1 cellular context compared by ENCODE assay signal in genomic region chr1:157138220-157139124, GRCh38.
TF ChIP-seq lines count a peak whose summit lies in the region.

TSS of gene ETV3 (minus strand) at chr1:157138395. CDS start at chr1:157136352, 2,043 bp downstream.

TF ChIP-seq in HepG2, 621 proteins besides CTCF, POLR2A, EP300 and RAD21 (continued from another document and continues in another):
- TF ChIP-seq, protein P1, sequence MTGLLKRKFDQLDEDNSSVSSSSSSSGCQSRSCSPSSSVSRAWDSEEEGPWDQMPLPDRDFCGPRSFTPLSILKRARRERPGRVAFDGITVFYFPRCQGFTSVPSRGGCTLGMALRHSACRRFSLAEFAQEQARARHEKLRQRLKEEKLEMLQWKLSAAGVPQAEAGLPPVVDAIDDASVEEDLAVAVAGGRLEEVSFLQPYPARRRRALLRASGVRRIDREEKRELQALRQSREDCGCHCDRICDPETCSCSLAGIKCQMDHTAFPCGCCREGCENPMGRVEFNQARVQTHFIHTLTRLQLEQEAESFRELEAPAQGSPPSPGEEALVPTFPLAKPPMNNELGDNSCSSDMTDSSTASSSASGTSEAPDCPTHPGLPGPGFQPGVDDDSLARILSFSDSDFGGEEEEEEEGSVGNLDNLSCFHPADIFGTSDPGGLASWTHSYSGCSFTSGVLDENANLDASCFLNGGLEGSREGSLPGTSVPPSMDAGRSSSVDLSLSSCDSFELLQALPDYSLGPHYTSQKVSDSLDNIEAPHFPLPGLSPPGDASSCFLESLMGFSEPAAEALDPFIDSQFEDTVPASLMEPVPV (CRISPR knock-in tag; IDR thresholded peaks at IDR 0.05) = peak; percentile 31; the same call in 1 of the 2 replicates
- TF ChIP-seq TOPORS (CRISPR knock-in tag; IDR thresholded peaks at IDR 0.05) = peak; percentile 85; the same call in 1 of the 2 replicates
- TF ChIP-seq FOXK1 (CRISPR knock-in tag; IDR thresholded peaks at IDR 0.05; ENCODE audit: borderline replicate concordance, low read depth) = no peak
- no peak for TF ChIP-seq MEIS1 (CRISPR knock-in tag; IDR thresholded peaks at IDR 0.05; ENCODE audit: borderline replicate concordance)
- no peak for TF ChIP-seq TBP (CRISPR knock-in tag; IDR thresholded peaks at IDR 0.05)
- TF ChIP-seq SRY (CRISPR knock-in tag; IDR thresholded peaks at IDR 0.05) = 0 out of 2 replicates have a peak, but pooled peaks have one; percentile 28
- no peak for TF ChIP-seq ZNF10 (CRISPR knock-in tag; IDR thresholded peaks at IDR 0.05; ENCODE audit: borderline replicate concordance, low read depth)
- no peak for TF ChIP-seq SP1 (IDR thresholded peaks at IDR 0.05)
- TF ChIP-seq SP1 (CRISPR knock-in tag; IDR thresholded peaks at IDR 0.05) = no peak; the same call in 1 of the 2 replicates
- TF ChIP-seq POLR2G (IDR thresholded peaks at IDR 0.05; ENCODE audit: low read depth, low read length) = peak; percentile 88
- TF ChIP-seq GFI1 (CRISPR knock-in tag; IDR thresholded peaks at IDR 0.05; ENCODE audit: borderline replicate concordance) = 0 out of 2 replicates have a peak, but pooled peaks have one; percentile 63
- peak; percentile 71 for TF ChIP-seq ZGPAT (CRISPR knock-in tag; IDR thresholded peaks at IDR 0.05)
- TF ChIP-seq MEIS2 (CRISPR knock-in tag; IDR thresholded peaks at IDR 0.05) = peak; percentile 54; the same call in 1 of the 2 replicates
- no peak for TF ChIP-seq E2F1 (CRISPR knock-in tag; IDR thresholded peaks at IDR 0.05)
- TF ChIP-seq, protein P2, sequence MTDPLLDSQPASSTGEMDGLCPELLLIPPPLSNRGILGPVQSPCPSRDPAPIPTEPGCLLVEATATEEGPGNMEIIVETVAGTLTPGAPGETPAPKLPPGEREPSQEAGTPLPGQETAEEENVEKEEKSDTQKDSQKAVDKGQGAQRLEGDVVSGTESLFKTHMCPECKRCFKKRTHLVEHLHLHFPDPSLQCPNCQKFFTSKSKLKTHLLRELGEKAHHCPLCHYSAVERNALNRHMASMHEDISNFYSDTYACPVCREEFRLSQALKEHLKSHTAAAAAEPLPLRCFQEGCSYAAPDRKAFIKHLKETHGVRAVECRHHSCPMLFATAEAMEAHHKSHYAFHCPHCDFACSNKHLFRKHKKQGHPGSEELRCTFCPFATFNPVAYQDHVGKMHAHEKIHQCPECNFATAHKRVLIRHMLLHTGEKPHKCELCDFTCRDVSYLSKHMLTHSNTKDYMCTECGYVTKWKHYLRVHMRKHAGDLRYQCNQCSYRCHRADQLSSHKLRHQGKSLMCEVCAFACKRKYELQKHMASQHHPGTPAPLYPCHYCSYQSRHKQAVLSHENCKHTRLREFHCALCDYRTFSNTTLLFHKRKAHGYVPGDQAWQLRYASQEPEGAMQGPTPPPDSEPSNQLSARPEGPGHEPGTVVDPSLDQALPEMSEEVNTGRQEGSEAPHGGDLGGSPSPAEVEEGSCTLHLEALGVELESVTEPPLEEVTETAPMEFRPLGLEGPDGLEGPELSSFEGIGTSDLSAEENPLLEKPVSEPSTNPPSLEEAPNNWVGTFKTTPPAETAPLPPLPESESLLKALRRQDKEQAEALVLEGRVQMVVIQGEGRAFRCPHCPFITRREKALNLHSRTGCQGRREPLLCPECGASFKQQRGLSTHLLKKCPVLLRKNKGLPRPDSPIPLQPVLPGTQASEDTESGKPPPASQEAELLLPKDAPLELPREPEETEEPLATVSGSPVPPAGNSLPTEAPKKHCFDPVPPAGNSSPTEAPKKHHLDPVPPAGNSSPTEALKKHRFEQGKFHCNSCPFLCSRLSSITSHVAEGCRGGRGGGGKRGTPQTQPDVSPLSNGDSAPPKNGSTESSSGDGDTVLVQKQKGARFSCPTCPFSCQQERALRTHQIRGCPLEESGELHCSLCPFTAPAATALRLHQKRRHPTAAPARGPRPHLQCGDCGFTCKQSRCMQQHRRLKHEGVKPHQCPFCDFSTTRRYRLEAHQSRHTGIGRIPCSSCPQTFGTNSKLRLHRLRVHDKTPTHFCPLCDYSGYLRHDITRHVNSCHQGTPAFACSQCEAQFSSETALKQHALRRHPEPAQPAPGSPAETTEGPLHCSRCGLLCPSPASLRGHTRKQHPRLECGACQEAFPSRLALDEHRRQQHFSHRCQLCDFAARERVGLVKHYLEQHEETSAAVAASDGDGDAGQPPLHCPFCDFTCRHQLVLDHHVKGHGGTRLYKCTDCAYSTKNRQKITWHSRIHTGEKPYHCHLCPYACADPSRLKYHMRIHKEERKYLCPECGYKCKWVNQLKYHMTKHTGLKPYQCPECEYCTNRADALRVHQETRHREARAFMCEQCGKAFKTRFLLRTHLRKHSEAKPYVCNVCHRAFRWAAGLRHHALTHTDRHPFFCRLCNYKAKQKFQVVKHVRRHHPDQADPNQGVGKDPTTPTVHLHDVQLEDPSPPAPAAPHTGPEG (CRISPR knock-in tag; IDR thresholded peaks at IDR 0.05) = no peak
- TF ChIP-seq ZBTB2 (CRISPR knock-in tag; IDR thresholded peaks at IDR 0.05; ENCODE audit: low read depth) = peak; percentile 99
- peak; percentile 81 for TF ChIP-seq KMT2B (CRISPR knock-in tag; IDR thresholded peaks at IDR 0.05)
- TF ChIP-seq MLXIP (CRISPR knock-in tag; IDR thresholded peaks at IDR 0.05; ENCODE audit: borderline replicate concordance) = no peak
- TF ChIP-seq, protein P3, sequence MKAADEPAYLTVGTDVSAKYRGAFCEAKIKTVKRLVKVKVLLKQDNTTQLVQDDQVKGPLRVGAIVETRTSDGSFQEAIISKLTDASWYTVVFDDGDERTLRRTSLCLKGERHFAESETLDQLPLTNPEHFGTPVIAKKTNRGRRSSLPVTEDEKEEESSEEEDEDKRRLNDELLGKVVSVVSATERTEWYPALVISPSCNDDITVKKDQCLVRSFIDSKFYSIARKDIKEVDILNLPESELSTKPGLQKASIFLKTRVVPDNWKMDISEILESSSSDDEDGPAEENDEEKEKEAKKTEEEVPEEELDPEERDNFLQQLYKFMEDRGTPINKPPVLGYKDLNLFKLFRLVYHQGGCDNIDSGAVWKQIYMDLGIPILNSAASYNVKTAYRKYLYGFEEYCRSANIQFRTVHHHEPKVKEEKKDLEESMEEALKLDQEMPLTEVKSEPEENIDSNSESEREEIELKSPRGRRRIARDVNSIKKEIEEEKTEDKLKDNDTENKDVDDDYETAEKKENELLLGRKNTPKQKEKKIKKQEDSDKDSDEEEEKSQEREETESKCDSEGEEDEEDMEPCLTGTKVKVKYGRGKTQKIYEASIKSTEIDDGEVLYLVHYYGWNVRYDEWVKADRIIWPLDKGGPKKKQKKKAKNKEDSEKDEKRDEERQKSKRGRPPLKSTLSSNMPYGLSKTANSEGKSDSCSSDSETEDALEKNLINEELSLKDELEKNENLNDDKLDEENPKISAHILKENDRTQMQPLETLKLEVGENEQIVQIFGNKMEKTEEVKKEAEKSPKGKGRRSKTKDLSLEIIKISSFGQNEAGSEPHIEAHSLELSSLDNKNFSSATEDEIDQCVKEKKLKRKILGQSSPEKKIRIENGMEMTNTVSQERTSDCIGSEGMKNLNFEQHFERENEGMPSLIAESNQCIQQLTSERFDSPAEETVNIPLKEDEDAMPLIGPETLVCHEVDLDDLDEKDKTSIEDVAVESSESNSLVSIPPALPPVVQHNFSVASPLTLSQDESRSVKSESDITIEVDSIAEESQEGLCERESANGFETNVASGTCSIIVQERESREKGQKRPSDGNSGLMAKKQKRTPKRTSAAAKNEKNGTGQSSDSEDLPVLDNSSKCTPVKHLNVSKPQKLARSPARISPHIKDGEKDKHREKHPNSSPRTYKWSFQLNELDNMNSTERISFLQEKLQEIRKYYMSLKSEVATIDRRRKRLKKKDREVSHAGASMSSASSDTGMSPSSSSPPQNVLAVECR (CRISPR knock-in tag; IDR thresholded peaks at IDR 0.05; ENCODE audit: borderline replicate concordance) = peak; percentile 87
- 0 out of 2 replicates have a peak, but pooled peaks have one; percentile 26 for TF ChIP-seq SP5 (CRISPR knock-in tag; IDR thresholded peaks at IDR 0.05; ENCODE audit: borderline replicate concordance, low read depth)
- TF ChIP-seq ZNF232 (CRISPR knock-in tag; IDR thresholded peaks at IDR 0.05; ENCODE audit: borderline replicate concordance) = no peak
- 0 out of 2 replicates have a peak, but pooled peaks have one; percentile 45 for TF ChIP-seq ZNF589 (CRISPR knock-in tag; conservative IDR thresholded peaks at IDR 0.05)
- 0 out of 2 replicates have a peak, but pooled peaks have one; percentile 75 for TF ChIP-seq MAZ (IDR thresholded peaks at IDR 0.05; ENCODE audit: borderline replicate concordance, low read depth, low read length)
- peak; percentile 94 for TF ChIP-seq MAZ (CRISPR knock-in tag; IDR thresholded peaks at IDR 0.05; ENCODE audit: low read depth)
- TF ChIP-seq, protein P4, sequence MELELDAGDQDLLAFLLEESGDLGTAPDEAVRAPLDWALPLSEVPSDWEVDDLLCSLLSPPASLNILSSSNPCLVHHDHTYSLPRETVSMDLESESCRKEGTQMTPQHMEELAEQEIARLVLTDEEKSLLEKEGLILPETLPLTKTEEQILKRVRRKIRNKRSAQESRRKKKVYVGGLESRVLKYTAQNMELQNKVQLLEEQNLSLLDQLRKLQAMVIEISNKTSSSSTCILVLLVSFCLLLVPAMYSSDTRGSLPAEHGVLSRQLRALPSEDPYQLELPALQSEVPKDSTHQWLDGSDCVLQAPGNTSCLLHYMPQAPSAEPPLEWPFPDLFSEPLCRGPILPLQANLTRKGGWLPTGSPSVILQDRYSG (CRISPR knock-in tag; IDR thresholded peaks at IDR 0.05) = no peak
- TF ChIP-seq, protein P5, sequence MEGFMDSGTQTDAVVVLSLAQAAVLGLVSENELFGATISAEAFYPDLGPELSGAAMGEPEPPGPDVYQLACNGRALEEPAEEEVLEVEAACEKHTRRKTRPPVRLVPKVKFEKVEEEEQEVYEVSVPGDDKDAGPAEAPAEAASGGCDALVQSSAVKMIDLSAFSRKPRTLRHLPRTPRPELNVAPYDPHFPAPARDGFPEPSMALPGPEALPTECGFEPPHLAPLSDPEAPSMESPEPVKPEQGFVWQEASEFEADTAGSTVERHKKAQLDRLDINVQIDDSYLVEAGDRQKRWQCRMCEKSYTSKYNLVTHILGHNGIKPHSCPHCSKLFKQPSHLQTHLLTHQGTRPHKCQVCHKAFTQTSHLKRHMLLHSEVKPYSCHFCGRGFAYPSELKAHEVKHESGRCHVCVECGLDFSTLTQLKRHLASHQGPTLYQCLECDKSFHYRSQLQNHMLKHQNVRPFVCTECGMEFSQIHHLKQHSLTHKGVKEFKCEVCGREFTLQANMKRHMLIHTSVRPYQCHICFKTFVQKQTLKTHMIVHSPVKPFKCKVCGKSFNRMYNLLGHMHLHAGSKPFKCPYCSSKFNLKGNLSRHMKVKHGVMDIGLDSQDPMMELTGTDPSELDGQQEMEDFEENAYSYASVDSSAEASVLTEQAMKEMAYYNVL (CRISPR knock-in tag; IDR thresholded peaks at IDR 0.05; ENCODE audit: borderline replicate concordance) = peak; percentile 72; the same call in 1 of the 2 replicates
